ENCODE assay signal across 1 cellular context in genomic region chr22:46027219-46028068, GRCh38.
TF ChIP-seq lines count a peak whose summit lies in the region.

No MANE protein-coding gene starts in this region.

TF ChIP-seq in HepG2, 621 proteins besides CTCF, POLR2A, EP300 and RAD21 (continued from another document and continues in another):
- TF ChIP-seq MLXIP (CRISPR knock-in tag; IDR thresholded peaks at IDR 0.05; ENCODE audit: borderline replicate concordance) (no peak), ZBTB38 (CRISPR knock-in tag; IDR thresholded peaks at IDR 0.05) (no peak), TOE1 (CRISPR knock-in tag; IDR thresholded peaks at IDR 0.05) (no peak), ZNF281 (CRISPR knock-in tag; IDR thresholded peaks at IDR 0.05; ENCODE audit: borderline replicate concordance) (no peak), ZFP37 (CRISPR knock-in tag; IDR thresholded peaks at IDR 0.05; ENCODE audit: borderline replicate concordance) (no peak), ZNF740 (CRISPR knock-in tag; IDR thresholded peaks at IDR 0.05) (no peak), ZNF776 (CRISPR knock-in tag; IDR thresholded peaks at IDR 0.05) (peak; percentile 30; the same call in 1 of the 2 replicates), ZNF549 (CRISPR knock-in tag; IDR thresholded peaks at IDR 0.05) (no peak), ZNF160 (CRISPR knock-in tag; IDR thresholded peaks at IDR 0.05) (no peak; the same call in 1 of the 2 replicates), ZNF720 (CRISPR knock-in tag; IDR thresholded peaks at IDR 0.05) (no peak), ZNF652 (CRISPR knock-in tag; IDR thresholded peaks at IDR 0.05; ENCODE audit: borderline replicate concordance, low read depth) (no peak), GFI1 (CRISPR knock-in tag; IDR thresholded peaks at IDR 0.05; ENCODE audit: borderline replicate concordance) (no peak), TFAP4 (IDR thresholded peaks at IDR 0.05; ENCODE audit: borderline replicate concordance, low read depth) (no peak), TOPORS (CRISPR knock-in tag; IDR thresholded peaks at IDR 0.05) (no peak), SRSF9 (IDR thresholded peaks at IDR 0.05; ENCODE audit: borderline replicate concordance, insufficient read depth, low read depth, low read length, poor library complexity, severe bottlenecking) (no peak), ZBTB7B (CRISPR knock-in tag; IDR thresholded peaks at IDR 0.05) (0 out of 2 replicates have a peak, but pooled peaks have one; percentile 25), ZNF547 (CRISPR knock-in tag; IDR thresholded peaks at IDR 0.05) (0 out of 2 replicates have a peak, but pooled peaks have one; percentile 41), ATAD3A (CRISPR knock-in tag; IDR thresholded peaks at IDR 0.05) (no peak), ZNF563 (CRISPR knock-in tag; IDR thresholded peaks at IDR 0.05) (peak; percentile 84; the same call in 1 of the 2 replicates), SIX1 (CRISPR knock-in tag; IDR thresholded peaks at IDR 0.05; ENCODE audit: borderline replicate concordance) (no peak), HNRNPH1 (optimal IDR thresholded peaks at IDR 0.05; ENCODE audit: low read depth, low read length) (no peak), ARID5B (CRISPR knock-in tag; IDR thresholded peaks at IDR 0.05) (peak; percentile 61; the same call in 1 of the 2 replicates), NR1H2 (CRISPR knock-in tag; IDR thresholded peaks at IDR 0.05; ENCODE audit: borderline replicate concordance, low read depth) (no peak), MYPOP (CRISPR knock-in tag; IDR thresholded peaks at IDR 0.05) (peak; percentile 68)
- TF ChIP-seq, protein P1, sequence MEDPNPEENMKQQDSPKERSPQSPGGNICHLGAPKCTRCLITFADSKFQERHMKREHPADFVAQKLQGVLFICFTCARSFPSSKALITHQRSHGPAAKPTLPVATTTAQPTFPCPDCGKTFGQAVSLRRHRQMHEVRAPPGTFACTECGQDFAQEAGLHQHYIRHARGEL (CRISPR knock-in tag; IDR thresholded peaks at IDR 0.05) = no peak
- TF ChIP-seq, protein P2, sequence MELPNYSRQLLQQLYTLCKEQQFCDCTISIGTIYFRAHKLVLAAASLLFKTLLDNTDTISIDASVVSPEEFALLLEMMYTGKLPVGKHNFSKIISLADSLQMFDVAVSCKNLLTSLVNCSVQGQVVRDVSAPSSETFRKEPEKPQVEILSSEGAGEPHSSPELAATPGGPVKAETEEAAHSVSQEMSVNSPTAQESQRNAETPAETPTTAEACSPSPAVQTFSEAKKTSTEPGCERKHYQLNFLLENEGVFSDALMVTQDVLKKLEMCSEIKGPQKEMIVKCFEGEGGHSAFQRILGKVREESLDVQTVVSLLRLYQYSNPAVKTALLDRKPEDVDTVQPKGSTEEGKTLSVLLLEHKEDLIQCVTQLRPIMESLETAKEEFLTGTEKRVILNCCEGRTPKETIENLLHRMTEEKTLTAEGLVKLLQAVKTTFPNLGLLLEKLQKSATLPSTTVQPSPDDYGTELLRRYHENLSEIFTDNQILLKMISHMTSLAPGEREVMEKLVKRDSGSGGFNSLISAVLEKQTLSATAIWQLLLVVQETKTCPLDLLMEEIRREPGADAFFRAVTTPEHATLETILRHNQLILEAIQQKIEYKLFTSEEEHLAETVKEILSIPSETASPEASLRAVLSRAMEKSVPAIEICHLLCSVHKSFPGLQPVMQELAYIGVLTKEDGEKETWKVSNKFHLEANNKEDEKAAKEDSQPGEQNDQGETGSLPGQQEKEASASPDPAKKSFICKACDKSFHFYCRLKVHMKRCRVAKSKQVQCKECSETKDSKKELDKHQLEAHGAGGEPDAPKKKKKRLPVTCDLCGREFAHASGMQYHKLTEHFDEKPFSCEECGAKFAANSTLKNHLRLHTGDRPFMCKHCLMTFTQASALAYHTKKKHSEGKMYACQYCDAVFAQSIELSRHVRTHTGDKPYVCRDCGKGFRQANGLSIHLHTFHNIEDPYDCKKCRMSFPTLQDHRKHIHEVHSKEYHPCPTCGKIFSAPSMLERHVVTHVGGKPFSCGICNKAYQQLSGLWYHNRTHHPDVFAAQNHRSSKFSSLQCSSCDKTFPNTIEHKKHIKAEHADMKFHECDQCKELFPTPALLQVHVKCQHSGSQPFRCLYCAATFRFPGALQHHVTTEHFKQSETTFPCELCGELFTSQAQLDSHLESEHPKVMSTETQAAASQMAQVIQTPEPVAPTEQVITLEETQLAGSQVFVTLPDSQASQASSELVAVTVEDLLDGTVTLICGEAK (IDR thresholded peaks at IDR 0.05) = no peak
- TF ChIP-seq, protein P2 (CRISPR knock-in tag; IDR thresholded peaks at IDR 0.05) = no peak
- TF ChIP-seq, protein P3, sequence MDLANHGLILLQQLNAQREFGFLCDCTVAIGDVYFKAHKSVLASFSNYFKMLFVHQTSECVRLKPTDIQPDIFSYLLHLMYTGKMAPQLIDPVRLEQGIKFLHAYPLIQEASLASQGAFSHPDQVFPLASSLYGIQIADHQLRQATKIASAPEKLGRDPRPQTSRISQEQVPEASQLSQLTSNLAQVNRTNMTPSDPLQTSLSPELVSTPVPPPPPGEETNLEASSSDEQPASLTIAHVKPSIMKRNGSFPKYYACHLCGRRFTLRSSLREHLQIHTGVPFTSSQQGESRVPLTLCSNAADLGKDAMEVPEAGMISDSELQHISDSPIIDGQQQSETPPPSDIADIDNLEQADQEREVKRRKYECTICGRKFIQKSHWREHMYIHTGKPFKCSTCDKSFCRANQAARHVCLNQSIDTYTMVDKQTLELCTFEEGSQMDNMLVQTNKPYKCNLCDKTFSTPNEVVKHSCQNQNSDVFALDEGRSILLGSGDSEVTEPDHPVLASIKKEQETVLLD (CRISPR knock-in tag; IDR thresholded peaks at IDR 0.05; ENCODE audit: low read depth) = no peak
